Comparison of ENCODE assay signal across 32 cellular contexts in the genomic region with DNA sequence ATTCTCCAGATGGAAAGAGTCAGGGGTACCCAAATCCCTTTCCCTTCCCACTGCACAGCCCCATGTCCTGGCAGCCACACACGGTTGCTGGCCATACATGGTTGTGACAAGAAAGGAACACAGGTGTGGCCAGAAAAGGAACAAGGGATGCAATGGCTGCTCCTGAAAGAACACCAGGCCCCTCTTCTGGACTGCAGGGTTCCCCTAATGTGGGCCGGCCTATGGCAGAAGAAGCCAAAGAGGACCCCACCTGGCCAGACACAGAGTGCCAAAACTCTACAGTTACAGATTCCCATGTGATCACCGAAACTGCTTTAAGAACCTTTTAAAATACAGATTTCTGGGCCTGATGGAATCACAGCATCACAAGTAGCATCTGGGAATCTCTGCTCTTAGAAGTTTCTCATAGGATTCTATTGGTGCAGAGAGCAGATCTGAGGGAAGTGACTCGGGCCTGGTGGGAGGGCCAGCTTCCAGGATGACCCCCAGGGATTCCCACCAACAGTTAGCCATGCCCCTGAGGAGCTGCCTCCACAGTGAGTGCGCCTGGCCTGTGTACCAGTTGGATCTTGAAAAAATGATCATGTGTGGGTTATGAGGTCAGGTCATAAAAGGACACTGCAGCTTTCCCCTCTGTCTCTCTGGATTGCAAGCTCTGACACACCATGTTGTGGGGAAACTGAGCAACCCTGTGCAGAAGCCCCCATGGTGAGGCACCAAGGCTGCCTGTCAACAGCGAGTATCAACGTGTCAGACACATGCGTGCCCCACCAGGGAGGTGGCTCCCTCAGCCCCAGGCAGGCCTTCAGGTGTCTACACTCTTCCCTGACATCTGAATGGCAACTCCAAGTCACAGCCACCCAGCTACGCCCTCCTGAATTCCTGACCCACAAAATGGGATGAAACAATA.
"Had no signal": no experiment of that assay in that cellular context is flagged by ENCODE, and none has a peak within 500 bp of the region (broad histone marks: within the 10 kb centered on the region; RNA-seq: fewer than 3 reads in every experiment).

No MANE protein-coding gene starts in this region.

- DNase-seq: activated CD4-positive, alpha-beta memory T cell treated with anti-CD3 and anti-CD28 coated beads for 36 hours; activated CD4-positive, alpha-beta T cell treated with anti-CD3 and anti-CD28 coated beads for 36 hours; activated CD4-positive, alpha-beta T cell treated with anti-CD3 and anti-CD28 coated beads, Interleukin-2, amount 10 ng/mL, durations not matched to agents 24 days and 14 days; activated CD4-positive, CD25-positive, alpha-beta regulatory T cell; activated CD4-positive, CD25-positive, alpha-beta regulatory T cell treated with anti-CD3 and anti-CD28 coated beads, Interleukin-2, amount 50 U/mL, for 72 hours; activated CD8-positive, alpha-beta memory T cell treated with anti-CD3 and anti-CD28 coated beads, Interleukin-2, amount 10 ng/mL, durations not matched to agents 7 days and 5 days; activated CD8-positive, alpha-beta memory T cell treated with anti-CD3 and anti-CD28 coated beads, Interleukin-2, amount 50 U/mL, for 4 hours; activated CD8-positive, alpha-beta T cell treated with anti-CD3 and anti-CD28 coated beads, Interleukin-2, amount 10 ng/mL, durations not matched to agents 7 days and 5 days; activated effector memory CD4-positive, alpha-beta T cell treated with anti-CD3 and anti-CD28 coated beads, Interleukin-2, amount 50 U/mL, for 16 hours; activated naive CD4-positive, alpha-beta T cell treated with anti-CD3 and anti-CD28 coated beads for 36 hours; activated naive CD8-positive, alpha-beta T cell treated with anti-CD3 and anti-CD28 coated beads for 36 hours; activated naive CD8-positive, alpha-beta T cell treated with anti-CD3 and anti-CD28 coated beads, Interleukin-2, amount 50 U/mL, for 24 hours; activated T-cell treated with anti-CD3 and anti-CD28 coated beads, Interleukin-2, amount 50 U/mL, for 1 hour; activated T-cell treated with anti-CD3 and anti-CD28 coated beads, Interleukin-2, amount 50 U/mL, for 48 hours; adrenal gland; amygdala; aorta; body of pancreas; caudate nucleus; cerebellar nuclear complex; colonic mucosa; dorsolateral prefrontal cortex; effector memory CD4-positive, alpha-beta T cell; endodermal cell; foreskin keratinocyte; gastrocnemius medialis; heart right ventricle; T-helper 2 cell had no signal

- H3K36me3 Mint-ChIP-seq: activated CD4-positive, alpha-beta memory T cell treated with anti-CD3 and anti-CD28 coated beads for 36 hours; activated CD8-positive, alpha-beta memory T cell treated with anti-CD3 and anti-CD28 coated beads, Interleukin-2, amount 10 ng/mL, durations not matched to agents 7 days and 5 days; activated naive CD4-positive, alpha-beta T cell treated with anti-CD3 and anti-CD28 coated beads, Interleukin-2, amount 50 U/mL, for 24 hours; activated naive CD8-positive, alpha-beta T cell treated with anti-CD3 and anti-CD28 coated beads for 36 hours had no signal

- H3K9me3 Mint-ChIP-seq: activated CD4-positive, alpha-beta memory T cell treated with anti-CD3 and anti-CD28 coated beads for 36 hours; activated CD4-positive, alpha-beta T cell treated with anti-CD3 and anti-CD28 coated beads, Interleukin-2, amount 10 ng/mL, durations not matched to agents 24 days and 14 days; activated naive CD4-positive, alpha-beta T cell treated with anti-CD3 and anti-CD28 coated beads for 36 hours; activated naive CD4-positive, alpha-beta T cell treated with anti-CD3 and anti-CD28 coated beads, Interleukin-2, amount 50 U/mL, for 24 hours; activated naive CD8-positive, alpha-beta T cell treated with anti-CD3 and anti-CD28 coated beads for 36 hours; activated naive CD8-positive, alpha-beta T cell treated with anti-CD3 and anti-CD28 coated beads, Interleukin-2, amount 50 U/mL, for 24 hours; activated T-helper 1 cell treated with anti-CD3 and anti-CD28 coated beads, Interleukin-12 subunit alpha, Interleukin-12 subunit beta, Interleukin-2, Interleukin-4 antibody, amounts not matched to agents 30 ng/mL and 10 ng/mL and 1 ng/mL, durations not matched to agents 14 hours and 24 hours and 36 hours; activated T-helper 2 cell treated with anti-CD3 and anti-CD28 coated beads, Interferon-gamma antibody, Interleukin-2, Interleukin-4, amounts not matched to agents 10 μg/mL and 5 μg/mL and 100 μg/mL, durations not matched to agents 14 hours and 24 hours and 36 hours; dendritic cell treated with granulocyte-macrophage colony-stimulating factor and Interleukin-4, amounts not matched to agents 40 ng/mL and 50 ng/mL, for 4 days; endodermal cell had no signal

- H3K4me1 ChIP-seq: adrenal gland, body of pancreas, colonic mucosa, foreskin keratinocyte, gastrocnemius medialis, heart right ventricle had no signal

- H3K4me3 Mint-ChIP-seq: activated CD4-positive, alpha-beta memory T cell treated with anti-CD3 and anti-CD28 coated beads for 36 hours; activated CD4-positive, alpha-beta T cell treated with anti-CD3 and anti-CD28 coated beads for 36 hours; activated CD4-positive, alpha-beta T cell treated with anti-CD3 and anti-CD28 coated beads, Interleukin-2, amount 10 ng/mL, durations not matched to agents 24 days and 14 days; activated CD8-positive, alpha-beta memory T cell treated with anti-CD3 and anti-CD28 coated beads, Interleukin-2, amount 10 ng/mL, durations not matched to agents 7 days and 5 days; activated CD8-positive, alpha-beta T cell treated with anti-CD3 and anti-CD28 coated beads, Interleukin-2, amount 10 ng/mL, durations not matched to agents 7 days and 5 days; activated naive CD4-positive, alpha-beta T cell treated with anti-CD3 and anti-CD28 coated beads for 36 hours; activated naive CD4-positive, alpha-beta T cell treated with anti-CD3 and anti-CD28 coated beads, Interleukin-2, amount 50 U/mL, for 24 hours; activated naive CD8-positive, alpha-beta T cell treated with anti-CD3 and anti-CD28 coated beads for 36 hours; activated naive CD8-positive, alpha-beta T cell treated with anti-CD3 and anti-CD28 coated beads, Interleukin-2, amount 50 U/mL, for 24 hours; activated T-helper 1 cell treated with anti-CD3 and anti-CD28 coated beads, Interleukin-12 subunit alpha, Interleukin-12 subunit beta, Interleukin-2, Interleukin-4 antibody, amounts not matched to agents 30 ng/mL and 10 ng/mL and 1 ng/mL, durations not matched to agents 14 hours and 24 hours and 36 hours; dendritic cell treated with granulocyte-macrophage colony-stimulating factor and Interleukin-4, amounts not matched to agents 40 ng/mL and 50 ng/mL, for 4 days; endodermal cell had no signal

- H3K4me3 ChIP-seq: adrenal gland, body of pancreas, colonic mucosa, dorsolateral prefrontal cortex, gastrocnemius medialis, heart right ventricle had no signal

- H3K27me3 ChIP-seq: adrenal gland, body of pancreas, colonic mucosa, gastrocnemius medialis had no signal

- H3K27ac ChIP-seq: adrenal gland, body of pancreas, colonic mucosa, dorsolateral prefrontal cortex, foreskin keratinocyte, gastrocnemius medialis, heart right ventricle had no signal

- H3K27me3 Mint-ChIP-seq: activated naive CD8-positive, alpha-beta T cell treated with anti-CD3 and anti-CD28 coated beads, Interleukin-2, amount 50 U/mL, for 24 hours; dendritic cell treated with granulocyte-macrophage colony-stimulating factor and Interleukin-4, amounts not matched to agents 40 ng/mL and 50 ng/mL, for 4 days had no signal

- H3K9me3 ChIP-seq: adrenal gland, body of pancreas, colonic mucosa, gastrocnemius medialis, heart right ventricle had no signal

- H3K4me1 Mint-ChIP-seq: activated CD4-positive, alpha-beta T cell treated with anti-CD3 and anti-CD28 coated beads for 36 hours; activated naive CD4-positive, alpha-beta T cell treated with anti-CD3 and anti-CD28 coated beads, Interleukin-2, amount 50 U/mL, for 24 hours; activated naive CD8-positive, alpha-beta T cell treated with anti-CD3 and anti-CD28 coated beads for 36 hours had no signal

- H3K36me3 ChIP-seq: adrenal gland, colonic mucosa, gastrocnemius medialis, heart right ventricle had no signal

- H3K27ac Mint-ChIP-seq: activated CD4-positive, alpha-beta memory T cell treated with anti-CD3 and anti-CD28 coated beads for 36 hours; activated CD4-positive, alpha-beta T cell treated with anti-CD3 and anti-CD28 coated beads for 36 hours; activated CD4-positive, alpha-beta T cell treated with anti-CD3 and anti-CD28 coated beads, Interleukin-2, amount 10 ng/mL, durations not matched to agents 24 days and 14 days; activated CD8-positive, alpha-beta memory T cell treated with anti-CD3 and anti-CD28 coated beads, Interleukin-2, amount 10 ng/mL, durations not matched to agents 7 days and 5 days; activated CD8-positive, alpha-beta T cell treated with anti-CD3 and anti-CD28 coated beads, Interleukin-2, amount 10 ng/mL, durations not matched to agents 7 days and 5 days; activated naive CD4-positive, alpha-beta T cell treated with anti-CD3 and anti-CD28 coated beads for 36 hours; activated naive CD4-positive, alpha-beta T cell treated with anti-CD3 and anti-CD28 coated beads, Interleukin-2, amount 50 U/mL, for 24 hours; activated naive CD8-positive, alpha-beta T cell treated with anti-CD3 and anti-CD28 coated beads for 36 hours; activated naive CD8-positive, alpha-beta T cell treated with anti-CD3 and anti-CD28 coated beads, Interleukin-2, amount 50 U/mL, for 24 hours; activated T-helper 1 cell treated with anti-CD3 and anti-CD28 coated beads, Interleukin-12 subunit alpha, Interleukin-12 subunit beta, Interleukin-2, Interleukin-4 antibody, amounts not matched to agents 30 ng/mL and 10 ng/mL and 1 ng/mL, durations not matched to agents 14 hours and 24 hours and 36 hours; activated T-helper 2 cell treated with anti-CD3 and anti-CD28 coated beads, Interferon-gamma antibody, Interleukin-2, Interleukin-4, amounts not matched to agents 10 μg/mL and 5 μg/mL and 100 μg/mL, durations not matched to agents 14 hours and 24 hours and 36 hours; dendritic cell treated with granulocyte-macrophage colony-stimulating factor and Interleukin-4, amounts not matched to agents 40 ng/mL and 50 ng/mL, for 4 days; endodermal cell had no signal
